2 cellular contexts compared by ENCODE assay signal in the genomic region with DNA sequence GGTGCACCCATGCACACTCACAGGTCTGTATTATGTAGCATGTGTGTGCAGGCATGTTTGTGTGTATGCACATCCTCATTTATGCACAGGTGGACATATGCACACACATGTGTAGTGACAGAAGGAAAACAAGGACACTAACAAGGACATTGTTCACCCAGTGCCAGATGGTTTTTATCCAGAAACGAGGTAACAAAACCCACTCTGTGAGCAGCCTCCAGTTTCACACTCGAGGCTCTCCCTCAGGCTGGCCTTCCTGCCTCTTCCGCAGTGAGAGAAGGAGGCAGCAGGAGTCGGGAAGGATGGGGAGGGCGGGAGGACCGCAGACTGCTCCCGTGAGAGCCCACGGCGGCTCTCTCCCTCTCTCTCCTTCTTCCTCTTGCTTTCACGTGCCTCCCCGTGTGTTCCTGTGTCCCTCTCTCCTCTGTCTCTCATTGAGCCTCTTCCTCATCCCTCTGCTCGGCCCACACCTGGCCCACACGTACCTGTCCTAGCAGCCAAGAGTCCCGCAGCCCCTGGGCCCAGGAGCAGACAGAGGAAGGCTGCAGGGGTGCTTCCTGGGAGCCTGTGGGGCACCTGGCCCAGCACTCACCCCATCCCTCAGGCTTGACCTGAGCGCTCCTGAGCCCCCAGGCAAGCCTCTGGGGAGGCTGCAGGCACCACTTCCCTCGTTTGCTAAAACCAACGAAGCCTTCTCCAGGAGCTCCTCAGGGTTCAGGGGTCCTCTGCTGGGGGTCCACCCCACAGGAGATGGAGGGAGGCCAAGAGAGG.
TF ChIP-seq lines count a peak whose summit lies in the region.

No MANE protein-coding gene starts in this region.

TF ChIP-seq in GM12891, 5 proteins besides CTCF, POLR2A, EP300 and RAD21:
- TF ChIP-seq POLR2AphosphoS5 (IDR thresholded peaks at IDR 0.05; ENCODE audit: low read depth, low read length) = no peak
- TF ChIP-seq POU2F2 (IDR thresholded peaks at IDR 0.05; ENCODE audit: low read depth, low read length) = no peak
- TF ChIP-seq TAF1 (IDR thresholded peaks at IDR 0.05; ENCODE audit: low read depth, low read length) = no peak
- no peak for TF ChIP-seq PAX5 (IDR thresholded peaks at IDR 0.05; ENCODE audit: insufficient read depth, low read length, severe bottlenecking)
- TF ChIP-seq SPI1 (IDR thresholded peaks at IDR 0.05; ENCODE audit: low read depth, low read length) = no peak

TF ChIP-seq in HepG2, 621 proteins besides CTCF, POLR2A, EP300 and RAD21:
- TF ChIP-seq, protein P1, sequence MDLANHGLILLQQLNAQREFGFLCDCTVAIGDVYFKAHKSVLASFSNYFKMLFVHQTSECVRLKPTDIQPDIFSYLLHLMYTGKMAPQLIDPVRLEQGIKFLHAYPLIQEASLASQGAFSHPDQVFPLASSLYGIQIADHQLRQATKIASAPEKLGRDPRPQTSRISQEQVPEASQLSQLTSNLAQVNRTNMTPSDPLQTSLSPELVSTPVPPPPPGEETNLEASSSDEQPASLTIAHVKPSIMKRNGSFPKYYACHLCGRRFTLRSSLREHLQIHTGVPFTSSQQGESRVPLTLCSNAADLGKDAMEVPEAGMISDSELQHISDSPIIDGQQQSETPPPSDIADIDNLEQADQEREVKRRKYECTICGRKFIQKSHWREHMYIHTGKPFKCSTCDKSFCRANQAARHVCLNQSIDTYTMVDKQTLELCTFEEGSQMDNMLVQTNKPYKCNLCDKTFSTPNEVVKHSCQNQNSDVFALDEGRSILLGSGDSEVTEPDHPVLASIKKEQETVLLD (CRISPR knock-in tag; IDR thresholded peaks at IDR 0.05; ENCODE audit: low read depth) = no peak
- TF ChIP-seq ZNF652 (CRISPR knock-in tag; IDR thresholded peaks at IDR 0.05; ENCODE audit: borderline replicate concordance, low read depth) = no peak
- TF ChIP-seq ELF4 (CRISPR knock-in tag; IDR thresholded peaks at IDR 0.05; ENCODE audit: borderline replicate concordance) = no peak
- no peak for TF ChIP-seq ZNF33B (CRISPR knock-in tag; IDR thresholded peaks at IDR 0.05)
- TF ChIP-seq GABPA (IDR thresholded peaks at IDR 0.05; ENCODE audit: low read depth, low read length) = no peak
- TF ChIP-seq GABPA (CRISPR knock-in tag; IDR thresholded peaks at IDR 0.05; ENCODE audit: low read depth) = no peak
- TF ChIP-seq TOPORS (CRISPR knock-in tag; IDR thresholded peaks at IDR 0.05) = no peak
- TF ChIP-seq MLLT10 (CRISPR knock-in tag; IDR thresholded peaks at IDR 0.05) = no peak
- no peak for TF ChIP-seq POLR2AphosphoS2 (IDR thresholded peaks at IDR 0.05; ENCODE audit: low read depth, low read length)
- TF ChIP-seq ZNF614 (CRISPR knock-in tag; IDR thresholded peaks at IDR 0.05; ENCODE audit: borderline replicate concordance) = no peak
- TF ChIP-seq REXO4 (CRISPR knock-in tag; IDR thresholded peaks at IDR 0.05; ENCODE audit: borderline replicate concordance) = no peak
- no peak for TF ChIP-seq ZNF317 (CRISPR knock-in tag; IDR thresholded peaks at IDR 0.05)
- no peak for TF ChIP-seq HCFC1 (IDR thresholded peaks at IDR 0.05; ENCODE audit: low read depth, low read length)
- TF ChIP-seq, protein P2, sequence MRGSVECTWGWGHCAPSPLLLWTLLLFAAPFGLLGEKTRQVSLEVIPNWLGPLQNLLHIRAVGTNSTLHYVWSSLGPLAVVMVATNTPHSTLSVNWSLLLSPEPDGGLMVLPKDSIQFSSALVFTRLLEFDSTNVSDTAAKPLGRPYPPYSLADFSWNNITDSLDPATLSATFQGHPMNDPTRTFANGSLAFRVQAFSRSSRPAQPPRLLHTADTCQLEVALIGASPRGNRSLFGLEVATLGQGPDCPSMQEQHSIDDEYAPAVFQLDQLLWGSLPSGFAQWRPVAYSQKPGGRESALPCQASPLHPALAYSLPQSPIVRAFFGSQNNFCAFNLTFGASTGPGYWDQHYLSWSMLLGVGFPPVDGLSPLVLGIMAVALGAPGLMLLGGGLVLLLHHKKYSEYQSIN (CRISPR knock-in tag; IDR thresholded peaks at IDR 0.05; ENCODE audit: borderline replicate concordance) = no peak
- no peak for TF ChIP-seq NFRKB (IDR thresholded peaks at IDR 0.05)
- no peak for TF ChIP-seq DMTF1 (CRISPR knock-in tag; IDR thresholded peaks at IDR 0.05)
- no peak for TF ChIP-seq FOSL2 (CRISPR knock-in tag; IDR thresholded peaks at IDR 0.05)
- no peak for TF ChIP-seq KLF12 (CRISPR knock-in tag; IDR thresholded peaks at IDR 0.05; ENCODE audit: borderline replicate concordance)
- no peak for TF ChIP-seq PHF8 (CRISPR knock-in tag; IDR thresholded peaks at IDR 0.05)
- no peak for TF ChIP-seq ZNF230 (CRISPR knock-in tag; IDR thresholded peaks at IDR 0.05)
